Comparison of ENCODE assay signal across 13 cellular contexts in the genomic region with DNA sequence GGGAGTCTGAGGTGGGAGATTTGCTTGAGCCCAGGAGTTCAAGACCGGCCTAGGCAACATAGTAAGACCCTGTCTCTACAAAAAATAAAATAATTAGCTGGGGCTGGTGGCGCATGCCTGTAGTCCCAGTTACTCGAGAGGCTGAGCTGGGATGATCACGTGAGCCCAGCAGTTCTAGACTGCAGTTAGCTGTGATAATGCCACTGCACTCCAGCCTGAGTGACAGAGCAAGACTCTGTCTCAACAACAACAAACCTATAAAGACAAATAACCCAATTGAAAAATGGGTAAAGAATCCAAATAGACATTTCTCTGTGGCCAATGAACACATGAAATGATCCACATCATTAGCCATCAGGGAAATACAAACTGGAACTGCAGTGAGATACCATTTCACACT. TPM values are rescaled to one million over a fixed set of nuclear protein-coding genes. Genes with fewer than 3 reads are reported as not detected.
DNase-seq lines count a peak whose midpoint lies in the region; ATAC-seq and TF ChIP-seq lines count a peak whose summit lies in the region.
"Had no signal": no experiment of that assay in that cellular context is flagged by ENCODE, and none has a peak within 500 bp of the region (broad histone marks: within the 10 kb centered on the region; RNA-seq: fewer than 3 reads in every experiment).

No MANE protein-coding gene starts in this region.

- H3K4me2 ChIP-seq in neuronal stem cell (ENCODE audit: insufficient read depth, low read length, poor library complexity, severe bottlenecking) (no peak overlapping the region), H9 (ENCODE audit: insufficient read depth, insufficient read length, low read length) (no peak overlapping the region)

- H3K4me1 Mint-ChIP-seq in activated CD4-positive, alpha-beta memory T cell treated with anti-CD3 and anti-CD28 coated beads for 36 hours (ENCODE audit: low read depth): peaks cover 32% of the 10 kb centered on the region
- H3K4me1 Mint-ChIP-seq in activated CD4-positive, alpha-beta memory T cell treated with anti-CD3 and anti-CD28 coated beads, Interleukin-2, amount 10 ng/mL, durations not matched to agents 7 days and 5 days: peaks cover 39% of the 10 kb centered on the region
- peaks cover 19 to 34% (median 28%) of the 10 kb centered on the region in 3 donors for H3K4me1 Mint-ChIP-seq in IgD-negative memory B cell
- peaks cover 59% of the 10 kb centered on the region for H3K4me1 Mint-ChIP-seq in activated naive CD8-positive, alpha-beta T cell treated with anti-CD3 and anti-CD28 coated beads, Interleukin-2, amount 50 U/mL, for 24 hours
- H3K4me1 Mint-ChIP-seq in H9: peaks cover 35 to 41% of the 10 kb centered on the region in 2 experiments

- peaks cover 39% of the 10 kb centered on the region for H3K36me3 Mint-ChIP-seq in activated CD4-positive, alpha-beta memory T cell treated with anti-CD3 and anti-CD28 coated beads for 36 hours
- peaks cover 38% of the 10 kb centered on the region for H3K36me3 Mint-ChIP-seq in activated CD4-positive, alpha-beta memory T cell treated with anti-CD3 and anti-CD28 coated beads, Interleukin-2, amount 10 ng/mL, durations not matched to agents 7 days and 5 days (ENCODE audit: low read depth)
- peaks cover 3% of the 10 kb centered on the region for H3K36me3 Mint-ChIP-seq in IgD-negative memory B cell
- H3K36me3 Mint-ChIP-seq in activated naive CD8-positive, alpha-beta T cell treated with anti-CD3 and anti-CD28 coated beads, Interleukin-2, amount 50 U/mL, for 24 hours (ENCODE audit: low read depth): peaks cover 42% of the 10 kb centered on the region
- H3K36me3 Mint-ChIP-seq in H9 (ENCODE audit: insufficient read depth in 1 of 3, low read depth in 3 of 3): peaks cover 39 to 52% (median 47%) of the 10 kb centered on the region in 3 experiments

- no peaks in the 10 kb centered on the region for H4K20me1 ChIP-seq in H9 (ENCODE audit: control insufficient read depth, insufficient read depth, insufficient read length)

- no peaks in the 10 kb centered on the region for H3K27me3 Mint-ChIP-seq in activated CD4-positive, alpha-beta memory T cell treated with anti-CD3 and anti-CD28 coated beads for 36 hours
- peaks cover 2% of the 10 kb centered on the region for H3K27me3 Mint-ChIP-seq in activated CD4-positive, alpha-beta memory T cell treated with anti-CD3 and anti-CD28 coated beads, Interleukin-2, amount 10 ng/mL, durations not matched to agents 7 days and 5 days
- H3K27me3 Mint-ChIP-seq in IgD-negative memory B cell (no peaks in the 10 kb centered on the region), H9 (ENCODE audit: low read depth) (no peaks in the 10 kb centered on the region)
- no peaks in the 10 kb centered on the region for H3K27me3 Mint-ChIP-seq in activated naive CD8-positive, alpha-beta T cell treated with anti-CD3 and anti-CD28 coated beads, Interleukin-2, amount 50 U/mL, for 24 hours

- POLR2A ChIA-PET in activated CD4-positive, alpha-beta memory T cell treated with anti-CD3 and anti-CD28 coated beads for 36 hours (lab: Charles Lee): interaction anchor here (1.3 to 2.5 kb wide), 3 partner anchors 26 to 180 kb away, joined by 3 to 10 read pairs (median 3); no protein-coding TSS in a partner anchor
- POLR2A ChIA-PET in activated CD4-positive, alpha-beta memory T cell treated with anti-CD3 and anti-CD28 coated beads, Interleukin-2, amount 10 ng/mL, durations not matched to agents 7 days and 5 days (lab: Charles Lee): interaction anchor here (1.0 to 2.4 kb wide), 4 partner anchors 10 to 152 kb away, joined by 3 to 17 read pairs (median 8); no protein-coding TSS in a partner anchor

- no peak overlapping the region for H3K23ac ChIP-seq in neuronal stem cell (ENCODE audit: low read depth, low read length, poor library complexity)
- H3K23ac ChIP-seq in H9 (ENCODE audit: insufficient read length, low read depth, low read length): no peak overlapping the region

- H2AK5ac ChIP-seq in neuronal stem cell (ENCODE audit: low read depth, low read length): no peak overlapping the region
- H2AK5ac ChIP-seq in H9 (ENCODE audit: insufficient read length, low read length): no peak overlapping the region

- peak overlapping the region; percentile 82 for H2AFZ ChIP-seq in neuronal stem cell (ENCODE audit: low read length)
- no peak overlapping the region for H2AFZ ChIP-seq in H9 (ENCODE audit: low read length)

- no peak overlapping the region for H4K91ac ChIP-seq in neuronal stem cell (ENCODE audit: low read depth, low read length, poor library complexity)
- H4K91ac ChIP-seq in H9 (ENCODE audit: insufficient read length, low read depth, low read length): no peak overlapping the region

- no peak overlapping the region for H2BK15ac ChIP-seq in neuronal stem cell (ENCODE audit: low read length)
- no peak overlapping the region for H2BK15ac ChIP-seq in H9 (ENCODE audit: low read depth, low read length)

- H3K9me3 Mint-ChIP-seq in activated CD4-positive, alpha-beta memory T cell treated with anti-CD3 and anti-CD28 coated beads for 36 hours: no peaks in the 10 kb centered on the region
- no peaks in the 10 kb centered on the region for H3K9me3 Mint-ChIP-seq in activated CD4-positive, alpha-beta memory T cell treated with anti-CD3 and anti-CD28 coated beads, Interleukin-2, amount 10 ng/mL, durations not matched to agents 7 days and 5 days
- H3K9me3 Mint-ChIP-seq in IgD-negative memory B cell (no peaks in the 10 kb centered on the region), H9 (peaks cover 18 to 19% of the 10 kb centered on the region in 2 experiments)
- H3K9me3 Mint-ChIP-seq in activated naive CD8-positive, alpha-beta T cell treated with anti-CD3 and anti-CD28 coated beads, Interleukin-2, amount 50 U/mL, for 24 hours: peaks cover 5% of the 10 kb centered on the region

- intact Hi-C loops in activated CD4-positive, alpha-beta memory T cell treated with anti-CD3 and anti-CD28 coated beads for 36 hours (cut with micrococcal nuclease): no loop called here

- H3K27me3 ChIP-seq in neuronal stem cell (ENCODE audit: control insufficient read depth in 3 of 3, insufficient read depth in 3 of 3, low read depth in 1 of 3, low read length in 3 of 3) (peaks cover 0 to 5% (median 2%) of the 10 kb centered on the region in 3 experiments), H9 (ENCODE audit: insufficient read depth, low read length) (no peaks in the 10 kb centered on the region)
- H3K27me3 ChIP-seq: cardiac muscle cell had no signal

- H4K5ac ChIP-seq in H9 (ENCODE audit: insufficient read length, low read depth, low read length): no peak overlapping the region

- H2BK120ac ChIP-seq in neuronal stem cell (ENCODE audit: low read depth, low read length): no peak overlapping the region
- H2BK120ac ChIP-seq in H9 (ENCODE audit: low read depth, low read length, poor library complexity, severe bottlenecking): no peak overlapping the region

- no peak overlapping the region for H3K4me3 ChIP-seq in neuronal stem cell (ENCODE audit: low read length in 2 of 2)
- H3K4me3 ChIP-seq: prostate gland had no signal

- H3K27ac Mint-ChIP-seq in activated CD4-positive, alpha-beta memory T cell treated with anti-CD3 and anti-CD28 coated beads for 36 hours: peak overlapping the region; percentile 98
- H3K27ac Mint-ChIP-seq in activated CD4-positive, alpha-beta memory T cell treated with anti-CD3 and anti-CD28 coated beads, Interleukin-2, amount 10 ng/mL, durations not matched to agents 7 days and 5 days: no peak overlapping the region
- peak overlapping the region in 2 of 3 donors; percentile 100 for H3K27ac Mint-ChIP-seq in IgD-negative memory B cell
- H3K27ac Mint-ChIP-seq in activated naive CD8-positive, alpha-beta T cell treated with anti-CD3 and anti-CD28 coated beads, Interleukin-2, amount 50 U/mL, for 24 hours: peak overlapping the region; percentile 99
- H3K27ac Mint-ChIP-seq in H9: no peak overlapping the region

- H3K9ac ChIP-seq in neuronal stem cell (ENCODE audit: low read depth, low read length, poor library complexity) (no peak overlapping the region), H9 (ENCODE audit: extremely low read depth, insufficient read length, low read length) (no peak overlapping the region)

- H3K14ac ChIP-seq in neuronal stem cell (ENCODE audit: low read length): no peak overlapping the region
- no peak overlapping the region for H3K14ac ChIP-seq in H9 (ENCODE audit: insufficient read depth, low read length)

- no peak overlapping the region for H2BK20ac ChIP-seq in H9 (ENCODE audit: low read depth, low read length, poor library complexity, severe bottlenecking)

- no peaks in the 10 kb centered on the region for H3K9me3 ChIP-seq in neuronal stem cell (replicated peaks in 1 of 2; ENCODE audit: control insufficient read depth in 2 of 2, insufficient read depth in 1 of 2, low read depth in 1 of 2, low read length in 2 of 2)
- peaks cover 8% of the 10 kb centered on the region for H3K9me3 ChIP-seq in H9 (ENCODE audit: control insufficient read depth, low read depth, low read length)
- H3K9me3 ChIP-seq: prostate gland had no signal

- DNase-seq in activated CD4-positive, alpha-beta memory T cell treated with anti-CD3 and anti-CD28 coated beads for 36 hours: no peak
- DNase-seq in activated CD4-positive, alpha-beta memory T cell treated with anti-CD3 and anti-CD28 coated beads, Interleukin-2, amount 10 ng/mL, durations not matched to agents 7 days and 5 days: no peak
- no peak for DNase-seq in activated naive CD8-positive, alpha-beta T cell treated with anti-CD3 and anti-CD28 coated beads, Interleukin-2, amount 50 U/mL, for 24 hours
- no peak for DNase-seq in neuronal stem cell (ENCODE audit: low spot score)
- no peak for DNase-seq in GM13977 (ENCODE audit: low spot score)
- no peak for DNase-seq in H9
- DNase-seq: effector CD8-positive, alpha-beta T cell; left colon; stimulated activated CD4-positive, alpha-beta T cell treated with anti-CD3 and anti-CD28 coated beads, Interleukin-12 subunit alpha, Interleukin-12 subunit beta, amount 100 ng/mL, for 4 hours had no signal

- WGBS in neuronal stem cell (ENCODE audit: extremely low coverage in 2 of 2, insufficient read length in 2 of 2, insufficient replicate concordance in 1 of 2), 2 donors: no CpG with 5 or more reads among the region's 4 CpGs
- WGBS in H9 (ENCODE audit: extremely low coverage, insufficient read length, low lambda C conversion rate): no CpG with 5 or more reads among the region's 4 CpGs

- ATAC-seq in activated naive CD8-positive, alpha-beta T cell treated with anti-CD3 and anti-CD28 coated beads, Interleukin-2, amount 50 U/mL, for 24 hours: no peak
- no peak for ATAC-seq in HG03457 (IDR thresholded peaks at IDR 0.05; ENCODE audit: unreplicated experiment)

- H2BK12ac ChIP-seq in neuronal stem cell (ENCODE audit: low read length): no peak overlapping the region
- H2BK12ac ChIP-seq in H9 (ENCODE audit: insufficient read length, low read depth, low read length): no peak overlapping the region

- no peak overlapping the region for H3K4ac ChIP-seq in neuronal stem cell (ENCODE audit: low read length)
- no peak overlapping the region for H3K4ac ChIP-seq in H9 (ENCODE audit: low read depth, low read length)

- TF ChIP-seq CTCF in GM13977 (IDR thresholded peaks at IDR 0.05; ENCODE audit: extremely low read depth, insufficient read depth, missing control alignments): no peak
- no peak for TF ChIP-seq CTCF in H9 (conservative IDR thresholded peaks at IDR 0.05)

- H3K27ac ChIP-seq in neuronal stem cell (replicated peaks; ENCODE audit: low read length) (no peak overlapping the region), H9 (ENCODE audit: insufficient read length, low read depth, low read length) (no peak overlapping the region)
- H3K27ac ChIP-seq: cardiac muscle cell had no signal

- H3T11ph ChIP-seq in H9 (ENCODE audit: low read length): no peak overlapping the region

- CTCF ChIA-PET in activated CD4-positive, alpha-beta memory T cell treated with anti-CD3 and anti-CD28 coated beads for 36 hours (lab: Charles Lee): interaction anchor here (0.8 to 3.6 kb wide), 17 partner anchors 9 to 363 kb away, joined by 3 to 42 read pairs (median 9); a partner anchor contains a TSS
- CTCF ChIA-PET in activated CD4-positive, alpha-beta memory T cell treated with anti-CD3 and anti-CD28 coated beads, Interleukin-2, amount 10 ng/mL, durations not matched to agents 7 days and 5 days (lab: Charles Lee): interaction anchor here (0.8 to 3.4 kb wide), 13 partner anchors 9 to 363 kb away, joined by 3 to 23 read pairs (median 6); no protein-coding TSS in a partner anchor

- H2BK5ac ChIP-seq in neuronal stem cell (ENCODE audit: low read length) (no peak overlapping the region), H9 (ENCODE audit: insufficient read length, low read length) (no peak overlapping the region)

- H3K4me1 ChIP-seq in neuronal stem cell (ENCODE audit: control insufficient read depth in 2 of 2, insufficient read depth in 1 of 2, low read depth in 1 of 2, low read length in 2 of 2) (peaks cover 6% of the 10 kb centered on the region in 2 donors), H9 (ENCODE audit: insufficient read depth, low read length) (peaks cover 3% of the 10 kb centered on the region; the same call in 1 of the 2 replicates)

- in situ Hi-C loops in GM13977 (cut with MboI; ENCODE audit: low pct_unique_long_range_greater_than_20kb, low sequenced_read_pairs, unreplicated experiment): no loop called here

- peaks cover 23 to 33% of the 10 kb centered on the region in 2 donors for H3K36me3 ChIP-seq in neuronal stem cell (replicated peaks in 1 of 2; ENCODE audit: control insufficient read depth in 2 of 2, insufficient read depth in 2 of 2, low read length in 2 of 2)

- H3K79me1 ChIP-seq in neuronal stem cell (ENCODE audit: low read depth, low read length): peaks cover 2% of the 10 kb centered on the region
- peaks cover 10% of the 10 kb centered on the region for H3K79me1 ChIP-seq in H9 (ENCODE audit: insufficient read depth, low read depth, low read length, poor library complexity, severe bottlenecking)

- no peak overlapping the region for H4K8ac ChIP-seq in neuronal stem cell (ENCODE audit: low read depth, low read length)
- no peak overlapping the region for H4K8ac ChIP-seq in H9 (replicated peaks; ENCODE audit: insufficient read length, low read depth, low read length)

- H3K79me2 ChIP-seq in H9 (ENCODE audit: insufficient read depth, low read length): peaks cover 27% of the 10 kb centered on the region

- no peak overlapping the region for H3K4me3 Mint-ChIP-seq in activated CD4-positive, alpha-beta memory T cell treated with anti-CD3 and anti-CD28 coated beads for 36 hours
- H3K4me3 Mint-ChIP-seq in activated CD4-positive, alpha-beta memory T cell treated with anti-CD3 and anti-CD28 coated beads, Interleukin-2, amount 10 ng/mL, durations not matched to agents 7 days and 5 days: no peak overlapping the region
- H3K4me3 Mint-ChIP-seq in IgD-negative memory B cell (peak overlapping the region in 3 of 4 donors; percentile 5 to 96 (median 10)), H9 (no peak overlapping the region)
- H3K4me3 Mint-ChIP-seq in activated naive CD8-positive, alpha-beta T cell treated with anti-CD3 and anti-CD28 coated beads, Interleukin-2, amount 50 U/mL, for 24 hours: no peak overlapping the region

- peaks cover 8% of the 10 kb centered on the region for H3K23me2 ChIP-seq in H9 (ENCODE audit: insufficient read length, low read depth, low read length, poor library complexity, severe bottlenecking)

- no peak overlapping the region for H3K56ac ChIP-seq in H9 (ENCODE audit: insufficient read length, low read depth, low read length)

- H3K18ac ChIP-seq in neuronal stem cell (ENCODE audit: low read length): no peak overlapping the region
- H3K18ac ChIP-seq in H9 (ENCODE audit: insufficient read length, low read depth, low read length): no peak overlapping the region

RNA-seq across cellular contexts. Expression of a gene that starts 1.1 kb away (rescaled TPM):
- total RNA-seq in activated CD4-positive, alpha-beta memory T cell treated with anti-CD3 and anti-CD28 coated beads for 36 hours: 1,000 to 10,000 TPM; 2,505 to 2,560 TPM
- total RNA-seq in activated CD4-positive, alpha-beta memory T cell treated with anti-CD3 and anti-CD28 coated beads, Interleukin-2, amount 10 ng/mL, durations not matched to agents 7 days and 5 days: 1,000 to 10,000 TPM; 1,634 to 1,730 TPM
- 3,703 TPM for polyA plus RNA-seq in IgD-negative memory B cell
- 2,661 TPM for polyA plus RNA-seq in neuronal stem cell (2013, experiment 1 of 2)
- polyA plus RNA-seq in neuronal stem cell (2013, experiment 2 of 2): 2,611 TPM
- 1,982 and 2,021 TPM in 2 replicates for total RNA-seq in H9 (2021)

RNA-seq across cellular contexts. Expression of a gene that starts 46.0 kb away (rescaled TPM):
- 1 to 10 TPM; 1.2 to 1.6 TPM for total RNA-seq in activated CD4-positive, alpha-beta memory T cell treated with anti-CD3 and anti-CD28 coated beads for 36 hours
- total RNA-seq in activated CD4-positive, alpha-beta memory T cell treated with anti-CD3 and anti-CD28 coated beads, Interleukin-2, amount 10 ng/mL, durations not matched to agents 7 days and 5 days: under 1 TPM in 1 of 2 experiments, not detected in 1; 0.15 TPM
- polyA plus RNA-seq in IgD-negative memory B cell: 0.35 TPM
- polyA plus RNA-seq in neuronal stem cell (2013, experiment 1 of 2): 3.1 TPM
- 3.1 TPM for polyA plus RNA-seq in neuronal stem cell (2013, experiment 2 of 2)
- 10.2 and 10.7 TPM in 2 replicates for total RNA-seq in H9 (2021)

Comparison
In these comparisons a context has a peak if more than half of its experiments do, and no peak if none do; other contexts are left out.
1. H3K27ac Mint-ChIP-seq: peak in activated CD4-positive, alpha-beta memory T cell treated with anti-CD3 and anti-CD28 coated beads for 36 hours (single experiment), IgD-negative memory B cell (2 of 3) and activated naive CD8-positive, alpha-beta T cell treated with anti-CD3 and anti-CD28 coated beads, Interleukin-2, amount 50 U/mL, for 24 hours (single experiment); none in activated CD4-positive, alpha-beta memory T cell treated with anti-CD3 and anti-CD28 coated beads, Interleukin-2, amount 10 ng/mL, durations not matched to agents 7 days and 5 days (single experiment) and H9 (0 of 3).
2. H3K4me3 Mint-ChIP-seq: peak in IgD-negative memory B cell (3 of 4); none in activated CD4-positive, alpha-beta memory T cell treated with anti-CD3 and anti-CD28 coated beads for 36 hours (single experiment), activated CD4-positive, alpha-beta memory T cell treated with anti-CD3 and anti-CD28 coated beads, Interleukin-2, amount 10 ng/mL, durations not matched to agents 7 days and 5 days (single experiment), activated naive CD8-positive, alpha-beta T cell treated with anti-CD3 and anti-CD28 coated beads, Interleukin-2, amount 50 U/mL, for 24 hours (single experiment) and H9 (0 of 2).